Comparison of ENCODE assay signal across 1 cellular context in the genomic region with DNA sequence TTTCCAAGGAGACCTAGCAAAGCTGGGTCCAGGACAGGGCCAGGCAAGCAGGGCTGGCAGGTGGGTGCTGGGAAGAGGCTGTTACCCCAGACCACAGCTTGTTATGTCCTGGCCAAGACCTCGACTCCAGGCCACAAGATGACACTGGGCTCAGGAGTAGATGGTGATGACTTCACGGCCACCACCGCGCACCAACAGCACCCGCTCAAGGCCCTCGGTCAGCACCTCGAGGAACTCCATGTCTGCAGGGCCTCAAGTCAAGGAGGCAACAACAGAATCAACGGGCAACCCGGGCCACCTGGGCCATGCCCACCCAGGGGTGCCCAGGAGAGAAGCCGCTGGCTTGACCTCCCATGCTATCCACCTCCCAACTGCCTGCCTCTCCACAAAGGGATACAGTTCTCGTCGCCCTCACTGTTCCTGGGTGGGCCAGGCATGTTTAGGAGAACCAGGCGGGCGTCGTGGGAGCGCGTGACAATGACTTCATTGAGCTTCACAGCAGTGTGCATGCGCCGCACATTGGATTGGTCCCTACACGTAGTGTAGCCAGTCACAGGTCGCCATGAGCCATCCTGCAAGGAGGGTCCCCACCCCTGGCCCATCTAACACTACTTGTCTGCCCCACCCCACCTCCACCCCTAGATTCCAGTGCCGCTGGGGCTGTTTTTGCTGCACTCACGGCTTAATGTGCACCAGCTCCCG.
TF ChIP-seq lines count a peak whose summit lies in the region.

No MANE protein-coding gene starts in this region.

TF ChIP-seq in H1, 55 proteins besides CTCF, POLR2A, EP300 and RAD21:
- TF ChIP-seq, protein P1, sequence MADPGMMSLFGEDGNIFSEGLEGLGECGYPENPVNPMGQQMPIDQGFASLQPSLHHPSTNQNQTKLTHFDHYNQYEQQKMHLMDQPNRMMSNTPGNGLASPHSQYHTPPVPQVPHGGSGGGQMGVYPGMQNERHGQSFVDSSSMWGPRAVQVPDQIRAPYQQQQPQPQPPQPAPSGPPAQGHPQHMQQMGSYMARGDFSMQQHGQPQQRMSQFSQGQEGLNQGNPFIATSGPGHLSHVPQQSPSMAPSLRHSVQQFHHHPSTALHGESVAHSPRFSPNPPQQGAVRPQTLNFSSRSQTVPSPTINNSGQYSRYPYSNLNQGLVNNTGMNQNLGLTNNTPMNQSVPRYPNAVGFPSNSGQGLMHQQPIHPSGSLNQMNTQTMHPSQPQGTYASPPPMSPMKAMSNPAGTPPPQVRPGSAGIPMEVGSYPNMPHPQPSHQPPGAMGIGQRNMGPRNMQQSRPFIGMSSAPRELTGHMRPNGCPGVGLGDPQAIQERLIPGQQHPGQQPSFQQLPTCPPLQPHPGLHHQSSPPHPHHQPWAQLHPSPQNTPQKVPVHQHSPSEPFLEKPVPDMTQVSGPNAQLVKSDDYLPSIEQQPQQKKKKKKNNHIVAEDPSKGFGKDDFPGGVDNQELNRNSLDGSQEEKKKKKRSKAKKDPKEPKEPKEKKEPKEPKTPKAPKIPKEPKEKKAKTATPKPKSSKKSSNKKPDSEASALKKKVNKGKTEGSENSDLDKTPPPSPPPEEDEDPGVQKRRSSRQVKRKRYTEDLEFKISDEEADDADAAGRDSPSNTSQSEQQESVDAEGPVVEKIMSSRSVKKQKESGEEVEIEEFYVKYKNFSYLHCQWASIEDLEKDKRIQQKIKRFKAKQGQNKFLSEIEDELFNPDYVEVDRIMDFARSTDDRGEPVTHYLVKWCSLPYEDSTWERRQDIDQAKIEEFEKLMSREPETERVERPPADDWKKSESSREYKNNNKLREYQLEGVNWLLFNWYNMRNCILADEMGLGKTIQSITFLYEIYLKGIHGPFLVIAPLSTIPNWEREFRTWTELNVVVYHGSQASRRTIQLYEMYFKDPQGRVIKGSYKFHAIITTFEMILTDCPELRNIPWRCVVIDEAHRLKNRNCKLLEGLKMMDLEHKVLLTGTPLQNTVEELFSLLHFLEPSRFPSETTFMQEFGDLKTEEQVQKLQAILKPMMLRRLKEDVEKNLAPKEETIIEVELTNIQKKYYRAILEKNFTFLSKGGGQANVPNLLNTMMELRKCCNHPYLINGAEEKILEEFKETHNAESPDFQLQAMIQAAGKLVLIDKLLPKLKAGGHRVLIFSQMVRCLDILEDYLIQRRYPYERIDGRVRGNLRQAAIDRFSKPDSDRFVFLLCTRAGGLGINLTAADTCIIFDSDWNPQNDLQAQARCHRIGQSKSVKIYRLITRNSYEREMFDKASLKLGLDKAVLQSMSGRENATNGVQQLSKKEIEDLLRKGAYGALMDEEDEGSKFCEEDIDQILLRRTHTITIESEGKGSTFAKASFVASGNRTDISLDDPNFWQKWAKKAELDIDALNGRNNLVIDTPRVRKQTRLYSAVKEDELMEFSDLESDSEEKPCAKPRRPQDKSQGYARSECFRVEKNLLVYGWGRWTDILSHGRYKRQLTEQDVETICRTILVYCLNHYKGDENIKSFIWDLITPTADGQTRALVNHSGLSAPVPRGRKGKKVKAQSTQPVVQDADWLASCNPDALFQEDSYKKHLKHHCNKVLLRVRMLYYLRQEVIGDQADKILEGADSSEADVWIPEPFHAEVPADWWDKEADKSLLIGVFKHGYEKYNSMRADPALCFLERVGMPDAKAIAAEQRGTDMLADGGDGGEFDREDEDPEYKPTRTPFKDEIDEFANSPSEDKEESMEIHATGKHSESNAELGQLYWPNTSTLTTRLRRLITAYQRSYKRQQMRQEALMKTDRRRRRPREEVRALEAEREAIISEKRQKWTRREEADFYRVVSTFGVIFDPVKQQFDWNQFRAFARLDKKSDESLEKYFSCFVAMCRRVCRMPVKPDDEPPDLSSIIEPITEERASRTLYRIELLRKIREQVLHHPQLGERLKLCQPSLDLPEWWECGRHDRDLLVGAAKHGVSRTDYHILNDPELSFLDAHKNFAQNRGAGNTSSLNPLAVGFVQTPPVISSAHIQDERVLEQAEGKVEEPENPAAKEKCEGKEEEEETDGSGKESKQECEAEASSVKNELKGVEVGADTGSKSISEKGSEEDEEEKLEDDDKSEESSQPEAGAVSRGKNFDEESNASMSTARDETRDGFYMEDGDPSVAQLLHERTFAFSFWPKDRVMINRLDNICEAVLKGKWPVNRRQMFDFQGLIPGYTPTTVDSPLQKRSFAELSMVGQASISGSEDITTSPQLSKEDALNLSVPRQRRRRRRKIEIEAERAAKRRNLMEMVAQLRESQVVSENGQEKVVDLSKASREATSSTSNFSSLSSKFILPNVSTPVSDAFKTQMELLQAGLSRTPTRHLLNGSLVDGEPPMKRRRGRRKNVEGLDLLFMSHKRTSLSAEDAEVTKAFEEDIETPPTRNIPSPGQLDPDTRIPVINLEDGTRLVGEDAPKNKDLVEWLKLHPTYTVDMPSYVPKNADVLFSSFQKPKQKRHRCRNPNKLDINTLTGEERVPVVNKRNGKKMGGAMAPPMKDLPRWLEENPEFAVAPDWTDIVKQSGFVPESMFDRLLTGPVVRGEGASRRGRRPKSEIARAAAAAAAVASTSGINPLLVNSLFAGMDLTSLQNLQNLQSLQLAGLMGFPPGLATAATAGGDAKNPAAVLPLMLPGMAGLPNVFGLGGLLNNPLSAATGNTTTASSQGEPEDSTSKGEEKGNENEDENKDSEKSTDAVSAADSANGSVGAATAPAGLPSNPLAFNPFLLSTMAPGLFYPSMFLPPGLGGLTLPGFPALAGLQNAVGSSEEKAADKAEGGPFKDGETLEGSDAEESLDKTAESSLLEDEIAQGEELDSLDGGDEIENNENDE (IDR thresholded peaks at IDR 0.05; ENCODE audit: insufficient replicate concordance, low read length): no peak
- TF ChIP-seq YY1 (IDR thresholded peaks at IDR 0.05; ENCODE audit: low read depth, low read length) (no peak), KDM5A (IDR thresholded peaks at IDR 0.05; ENCODE audit: low read length) (no peak), SP4 (IDR thresholded peaks at IDR 0.05; ENCODE audit: low read length) (no peak)
